Comparison of ENCODE assay signal across 1 cellular context in the genomic region with DNA sequence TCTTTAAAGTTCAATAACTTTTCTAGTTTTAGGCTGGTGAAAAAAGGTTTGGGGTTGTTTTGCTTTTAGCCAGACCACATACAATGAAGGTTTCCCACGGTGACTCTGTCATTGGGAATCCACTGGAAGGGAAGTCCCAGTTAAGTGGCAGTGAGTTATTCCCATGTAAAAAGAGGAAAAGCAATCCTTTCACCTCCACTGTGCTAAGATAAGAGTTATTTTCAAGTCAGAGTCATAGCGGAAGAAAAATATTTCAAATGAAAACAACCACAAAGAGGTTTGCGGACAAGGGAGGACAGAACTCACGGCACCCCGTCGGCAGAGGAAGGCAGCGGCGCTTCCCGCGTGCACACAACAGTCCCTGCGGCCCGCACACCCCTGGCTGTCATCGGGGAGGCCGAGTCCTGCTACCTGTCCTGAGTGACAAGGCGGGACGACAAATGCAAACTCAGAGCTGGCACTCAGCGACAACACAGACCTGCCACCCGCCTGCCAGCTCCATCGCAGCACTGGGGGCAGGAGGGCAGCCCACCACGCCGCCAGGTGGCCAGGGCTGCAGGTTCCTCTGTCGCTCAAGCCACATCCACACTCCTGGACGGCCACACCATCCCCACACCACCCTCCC.
TF ChIP-seq lines count a peak whose summit lies in the region.

No MANE protein-coding gene starts in this region.

TF ChIP-seq in K562, 482 proteins besides CTCF, POLR2A, EP300 and RAD21:
- no peak for TF ChIP-seq ATF1 (CRISPR knock-in tag; IDR thresholded peaks at IDR 0.05)
- no peak for TF ChIP-seq ATF1 (tag; IDR thresholded peaks at IDR 0.05)
- TF ChIP-seq, protein P1, sequence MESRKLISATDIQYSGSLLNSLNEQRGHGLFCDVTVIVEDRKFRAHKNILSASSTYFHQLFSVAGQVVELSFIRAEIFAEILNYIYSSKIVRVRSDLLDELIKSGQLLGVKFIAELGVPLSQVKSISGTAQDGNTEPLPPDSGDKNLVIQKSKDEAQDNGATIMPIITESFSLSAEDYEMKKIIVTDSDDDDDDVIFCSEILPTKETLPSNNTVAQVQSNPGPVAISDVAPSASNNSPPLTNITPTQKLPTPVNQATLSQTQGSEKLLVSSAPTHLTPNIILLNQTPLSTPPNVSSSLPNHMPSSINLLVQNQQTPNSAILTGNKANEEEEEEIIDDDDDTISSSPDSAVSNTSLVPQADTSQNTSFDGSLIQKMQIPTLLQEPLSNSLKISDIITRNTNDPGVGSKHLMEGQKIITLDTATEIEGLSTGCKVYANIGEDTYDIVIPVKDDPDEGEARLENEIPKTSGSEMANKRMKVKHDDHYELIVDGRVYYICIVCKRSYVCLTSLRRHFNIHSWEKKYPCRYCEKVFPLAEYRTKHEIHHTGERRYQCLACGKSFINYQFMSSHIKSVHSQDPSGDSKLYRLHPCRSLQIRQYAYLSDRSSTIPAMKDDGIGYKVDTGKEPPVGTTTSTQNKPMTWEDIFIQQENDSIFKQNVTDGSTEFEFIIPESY (CRISPR knock-in tag; IDR thresholded peaks at IDR 0.05) = peak; percentile 39; the same call in 1 of the 2 replicates
- TF ChIP-seq, protein P2, sequence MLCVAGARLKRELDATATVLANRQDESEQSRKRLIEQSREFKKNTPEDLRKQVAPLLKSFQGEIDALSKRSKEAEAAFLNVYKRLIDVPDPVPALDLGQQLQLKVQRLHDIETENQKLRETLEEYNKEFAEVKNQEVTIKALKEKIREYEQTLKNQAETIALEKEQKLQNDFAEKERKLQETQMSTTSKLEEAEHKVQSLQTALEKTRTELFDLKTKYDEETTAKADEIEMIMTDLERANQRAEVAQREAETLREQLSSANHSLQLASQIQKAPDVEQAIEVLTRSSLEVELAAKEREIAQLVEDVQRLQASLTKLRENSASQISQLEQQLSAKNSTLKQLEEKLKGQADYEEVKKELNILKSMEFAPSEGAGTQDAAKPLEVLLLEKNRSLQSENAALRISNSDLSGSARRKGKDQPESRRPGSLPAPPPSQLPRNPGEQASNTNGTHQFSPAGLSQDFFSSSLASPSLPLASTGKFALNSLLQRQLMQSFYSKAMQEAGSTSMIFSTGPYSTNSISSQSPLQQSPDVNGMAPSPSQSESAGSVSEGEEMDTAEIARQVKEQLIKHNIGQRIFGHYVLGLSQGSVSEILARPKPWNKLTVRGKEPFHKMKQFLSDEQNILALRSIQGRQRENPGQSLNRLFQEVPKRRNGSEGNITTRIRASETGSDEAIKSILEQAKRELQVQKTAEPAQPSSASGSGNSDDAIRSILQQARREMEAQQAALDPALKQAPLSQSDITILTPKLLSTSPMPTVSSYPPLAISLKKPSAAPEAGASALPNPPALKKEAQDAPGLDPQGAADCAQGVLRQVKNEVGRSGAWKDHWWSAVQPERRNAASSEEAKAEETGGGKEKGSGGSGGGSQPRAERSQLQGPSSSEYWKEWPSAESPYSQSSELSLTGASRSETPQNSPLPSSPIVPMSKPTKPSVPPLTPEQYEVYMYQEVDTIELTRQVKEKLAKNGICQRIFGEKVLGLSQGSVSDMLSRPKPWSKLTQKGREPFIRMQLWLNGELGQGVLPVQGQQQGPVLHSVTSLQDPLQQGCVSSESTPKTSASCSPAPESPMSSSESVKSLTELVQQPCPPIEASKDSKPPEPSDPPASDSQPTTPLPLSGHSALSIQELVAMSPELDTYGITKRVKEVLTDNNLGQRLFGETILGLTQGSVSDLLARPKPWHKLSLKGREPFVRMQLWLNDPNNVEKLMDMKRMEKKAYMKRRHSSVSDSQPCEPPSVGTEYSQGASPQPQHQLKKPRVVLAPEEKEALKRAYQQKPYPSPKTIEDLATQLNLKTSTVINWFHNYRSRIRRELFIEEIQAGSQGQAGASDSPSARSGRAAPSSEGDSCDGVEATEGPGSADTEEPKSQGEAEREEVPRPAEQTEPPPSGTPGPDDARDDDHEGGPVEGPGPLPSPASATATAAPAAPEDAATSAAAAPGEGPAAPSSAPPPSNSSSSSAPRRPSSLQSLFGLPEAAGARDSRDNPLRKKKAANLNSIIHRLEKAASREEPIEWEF (CRISPR knock-in tag; IDR thresholded peaks at IDR 0.05) = no peak
